ENCODE assay signal across 9 cellular contexts in the genomic region with DNA sequence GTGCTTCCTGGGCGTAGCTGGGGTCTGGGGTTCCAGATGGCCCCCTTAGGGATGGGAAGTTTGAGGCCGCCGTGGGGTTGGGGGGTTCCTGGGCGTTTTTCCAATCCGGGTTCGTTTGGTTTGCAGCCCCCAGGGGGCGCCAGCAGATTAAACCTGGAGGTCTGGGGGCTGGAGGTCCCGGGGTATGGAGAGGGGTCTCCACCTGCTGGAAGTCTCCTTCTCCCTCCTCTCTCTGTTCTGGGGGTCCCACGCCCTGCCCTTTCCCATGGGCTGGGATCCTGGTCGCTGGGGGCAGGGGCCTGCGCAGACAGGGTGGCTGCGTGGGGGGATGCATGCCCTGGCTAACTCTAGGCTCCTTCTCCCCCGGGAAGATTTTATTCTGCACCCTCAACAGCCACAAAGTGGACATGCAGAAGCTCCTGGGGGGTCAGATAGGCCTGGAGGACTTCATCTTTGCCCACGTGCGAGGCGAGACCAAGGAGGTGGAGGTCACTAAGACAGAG. TPM values are rescaled to one million over a fixed set of nuclear protein-coding genes. Genes with fewer than 3 reads are reported as not detected.
DNase-seq lines count a peak whose midpoint lies in the region; ATAC-seq and TF ChIP-seq lines count a peak whose summit lies in the region.
"Had no signal": no experiment of that assay in that cellular context is flagged by ENCODE, and none has a peak within 500 bp of the region (broad histone marks: within the 10 kb centered on the region; RNA-seq: fewer than 3 reads in every experiment).

No MANE protein-coding gene starts in this region.

- no peaks in the 10 kb centered on the region for H3F3A ChIP-seq in PC-3 (ENCODE audit: low read length, unreplicated experiment)

- H3K18ac ChIP-seq in neuronal stem cell (ENCODE audit: low read length): no peak overlapping the region

- H3K79me2 ChIP-seq in PC-3 (ENCODE audit: low read length): no peaks in the 10 kb centered on the region

- peak overlapping the region; percentile 75 for H2AK5ac ChIP-seq in neuronal stem cell (ENCODE audit: low read depth, low read length)

- no CpG with 5 or more reads among the region's 16 CpGs for WGBS in neuronal stem cell (ENCODE audit: extremely low coverage in 2 of 2, insufficient read length in 2 of 2, insufficient replicate concordance in 1 of 2), 2 donors

- ATAC-seq in PC-3: no peak

- H2BK12ac ChIP-seq in neuronal stem cell (ENCODE audit: low read length): no peak overlapping the region

- H2AFZ ChIP-seq in PC-3 (ENCODE audit: low read length): no peak overlapping the region
- peak overlapping the region; percentile 73 for H2AFZ ChIP-seq in neuronal stem cell (ENCODE audit: low read length)

- H3K36me3 ChIP-seq in PC-3 (ENCODE audit: low read depth, low read length): no peaks in the 10 kb centered on the region
- H3K36me3 ChIP-seq in neuronal stem cell (replicated peaks in 1 of 2; ENCODE audit: control insufficient read depth in 2 of 2, insufficient read depth in 2 of 2, low read length in 2 of 2): no peaks in the 10 kb centered on the region
- H3K36me3 ChIP-seq: neutrophil had no signal

- peak; percentile 50 for TF ChIP-seq CTCF in GM12864 (IDR thresholded peaks at IDR 0.05; ENCODE audit: low read depth, low read length, missing control alignments)
- TF ChIP-seq CTCF in PC-3 (conservative IDR thresholded peaks at IDR 0.05; ENCODE audit: low read depth, low read length): peak; percentile 62
- peak; percentile 49 for TF ChIP-seq CTCF in cardiac fibroblast (IDR thresholded peaks at IDR 0.05; ENCODE audit: low read depth, low read length)

- H4K20me1 ChIP-seq in PC-3 (ENCODE audit: low read length): no peaks in the 10 kb centered on the region

- H3K4me2 ChIP-seq in PC-3 (ENCODE audit: low read length): no peak overlapping the region
- H3K4me2 ChIP-seq in neuronal stem cell (ENCODE audit: insufficient read depth, low read length, poor library complexity, severe bottlenecking): peak overlapping the region; percentile 54

- no peak overlapping the region for H4K91ac ChIP-seq in neuronal stem cell (ENCODE audit: low read depth, low read length, poor library complexity)

- H3K9me3 ChIP-seq in PC-3 (ENCODE audit: low read length) (no peaks in the 10 kb centered on the region), neuronal stem cell (replicated peaks in 1 of 2; ENCODE audit: control insufficient read depth in 2 of 2, insufficient read depth in 1 of 2, low read depth in 1 of 2, low read length in 2 of 2) (no peaks in the 10 kb centered on the region)
- H3K9me3 ChIP-seq: neutrophil had no signal

- H3K4me3 ChIP-seq in GM12864 (ENCODE audit: low read depth, low read length): no peak overlapping the region
- H3K4me3 ChIP-seq in PC-3 (ENCODE audit: low read length): no peak overlapping the region
- peak overlapping the region in 1 of 2 donors; percentile 5 for H3K4me3 ChIP-seq in cardiac fibroblast (replicated peaks in 1 of 2; ENCODE audit: low read depth in 2 of 2, low read length in 2 of 2)
- no peak overlapping the region for H3K4me3 ChIP-seq in neuronal stem cell (ENCODE audit: low read length in 2 of 2)

- no peak overlapping the region for H3K27ac ChIP-seq in PC-3 (ENCODE audit: low read length)
- no peak overlapping the region for H3K27ac ChIP-seq in neuronal stem cell (replicated peaks; ENCODE audit: low read length)
- H3K27ac ChIP-seq: neutrophil had no signal

- H3K4ac ChIP-seq in neuronal stem cell (ENCODE audit: low read length): no peak overlapping the region

- no peaks in the 10 kb centered on the region for H3K4me1 ChIP-seq in PC-3 (ENCODE audit: insufficient read depth, low read length)
- H3K4me1 ChIP-seq in neuronal stem cell (ENCODE audit: control insufficient read depth in 2 of 2, insufficient read depth in 1 of 2, low read depth in 1 of 2, low read length in 2 of 2): no peaks in the 10 kb centered on the region

- peak overlapping the region; percentile 73 for H3K23ac ChIP-seq in neuronal stem cell (ENCODE audit: low read depth, low read length, poor library complexity)

- intact Hi-C loops in PC-3 (cut with micrococcal nuclease): no loop called here

- CTCF ChIA-PET in PC-3 (lab: Charles Lee): no interaction called here

- peak overlapping the region; percentile 67 for H2BK15ac ChIP-seq in neuronal stem cell (ENCODE audit: low read length)

- BruUV-seq in PC-3 (replicated peaks; lab: Mats Ljungman, UMichigan): no TSS peak

- peak overlapping the region; percentile 39 for H2BK5ac ChIP-seq in neuronal stem cell (ENCODE audit: low read length)

- no peaks in the 10 kb centered on the region for H3K27me3 ChIP-seq in PC-3 (ENCODE audit: low read length)
- H3K27me3 ChIP-seq in neuronal stem cell (ENCODE audit: control insufficient read depth in 3 of 3, insufficient read depth in 3 of 3, low read depth in 1 of 3, low read length in 3 of 3): peaks cover 8 to 24% (median 23%) of the 10 kb centered on the region in 3 experiments

- H2BK120ac ChIP-seq in neuronal stem cell (ENCODE audit: low read depth, low read length): no peak overlapping the region

- H3K9ac ChIP-seq in PC-3 (ENCODE audit: low read length) (no peak overlapping the region), neuronal stem cell (ENCODE audit: low read depth, low read length, poor library complexity) (no peak overlapping the region)

- no peaks in the 10 kb centered on the region for H3K79me1 ChIP-seq in neuronal stem cell (ENCODE audit: low read depth, low read length)

- no peaks in the 10 kb centered on the region for H3K9me2 ChIP-seq in PC-3 (replicated peaks; ENCODE audit: low read length)

- POLR2A ChIA-PET in PC-3 (lab: Charles Lee; ENCODE audit: unreplicated experiment): no interaction called here

- no peak overlapping the region for H4K8ac ChIP-seq in neuronal stem cell (ENCODE audit: low read depth, low read length)

- DNase-seq in GM12864 (ENCODE audit: low read depth) (no peak), PC-3 (no peak), cardiac fibroblast (ENCODE audit: low read depth in 2 of 2) (no peak), neuronal stem cell (ENCODE audit: low spot score) (no peak), NOMO-1 treated with DMSO at 0.1 percent for 48 hours (lab: John Stamatoyannopoulos, UW; ENCODE audit: unreplicated experiment) (no peak), 8988T (no peak), RKO (ENCODE audit: low spot score) (no peak), DMS153 treated with DMSO at 0.1 percent for 48 hours (lab: John Stamatoyannopoulos, UW; ENCODE audit: unreplicated experiment) (no peak)

- peak overlapping the region; percentile 56 for H3K14ac ChIP-seq in neuronal stem cell (ENCODE audit: low read length)

RNA-seq across cellular contexts. Expression of gene GIPC3, which starts 0.9 kb away (rescaled TPM):
- 0.18 TPM in 1 of 2 replicates, not detected in the other for total RNA-seq in PC-3 (2014; rRNA removed)
- 0.46 TPM for polyA plus RNA-seq in neuronal stem cell (2013, experiment 1 of 2)
- 0.47 TPM for polyA plus RNA-seq in neuronal stem cell (2013, experiment 2 of 2)

RNA-seq across cellular contexts. Expression of gene HMG20B, which starts 13.4 kb away (rescaled TPM):
- total RNA-seq in PC-3 (2014; rRNA removed): 146 and 210 TPM in 2 replicates
- 76.9 TPM for polyA plus RNA-seq in neuronal stem cell (2013, experiment 1 of 2)
- 73.8 TPM for polyA plus RNA-seq in neuronal stem cell (2013, experiment 2 of 2)

RNA-seq across cellular contexts. Expression of gene TBXA2R, which starts 20.5 kb away (rescaled TPM):
- total RNA-seq in PC-3 (2014; rRNA removed): 0.77 and 1.0 TPM in 2 replicates
- 0.11 TPM for polyA plus RNA-seq in neuronal stem cell (2013, experiment 1 of 2)
- 0.12 TPM for polyA plus RNA-seq in neuronal stem cell (2013, experiment 2 of 2)

RNA-seq across cellular contexts. Expression of gene MFSD12, which starts 28.8 kb away (rescaled TPM):
- total RNA-seq in PC-3 (2014; rRNA removed): 121 and 165 TPM in 2 replicates
- polyA plus RNA-seq in neuronal stem cell (2013, experiment 1 of 2): 27.9 TPM
- 25.3 TPM for polyA plus RNA-seq in neuronal stem cell (2013, experiment 2 of 2)

RNA-seq across cellular contexts. Expression of gene CACTIN, which starts 40.4 kb away (rescaled TPM):
- total RNA-seq in PC-3 (2014; rRNA removed): 47.8 and 51.3 TPM in 2 replicates
- polyA plus RNA-seq in neuronal stem cell (2013, experiment 1 of 2): 23.9 TPM
- polyA plus RNA-seq in neuronal stem cell (2013, experiment 2 of 2): 25.3 TPM
